15 cellular contexts compared by ENCODE assay signal in the genomic region with DNA sequence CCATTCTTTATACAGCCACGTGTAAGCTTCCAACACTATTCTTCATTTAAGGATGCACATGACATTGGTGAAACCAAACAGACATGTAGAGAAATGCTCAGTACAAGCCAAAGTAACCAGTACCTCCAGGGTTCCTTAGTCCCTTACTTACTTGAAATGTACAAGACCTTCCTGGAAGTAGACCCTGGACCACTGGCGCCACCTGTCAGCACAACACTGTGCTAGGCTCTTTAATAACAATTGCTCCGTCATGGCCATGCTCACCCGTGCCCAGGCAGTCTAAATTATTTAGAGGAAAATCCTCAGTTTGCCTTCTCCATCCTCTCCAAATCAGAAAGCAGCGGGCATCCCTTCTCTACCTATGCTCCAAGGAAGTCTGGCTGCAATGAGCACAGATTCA. TPM values are rescaled to one million over a fixed set of nuclear protein-coding genes. Genes with fewer than 3 reads are reported as not detected.
DNase-seq lines count a peak whose midpoint lies in the region; ATAC-seq and TF ChIP-seq lines count a peak whose summit lies in the region.
"Had no signal": no experiment of that assay in that cellular context is flagged by ENCODE, and none has a peak within 500 bp of the region (broad histone marks: within the 10 kb centered on the region; RNA-seq: fewer than 3 reads in every experiment).

No MANE protein-coding gene starts in this region.

- H3K27ac Mint-ChIP-seq in neural crest cell (ENCODE audit: unreplicated experiment): peak overlapping the region; percentile 11
- H3K27ac Mint-ChIP-seq: effector memory CD8-positive, alpha-beta T cell had no signal

- H3K27ac ChIP-seq in C4-2B: no peak overlapping the region
- H3K27ac ChIP-seq: pancreas, skin epidermis had no signal

- peaks cover 4% of the 10 kb centered on the region for H3K9me3 Mint-ChIP-seq in neural crest cell

- peaks cover 29% of the 10 kb centered on the region for H3K36me3 Mint-ChIP-seq in neural crest cell (ENCODE audit: low read depth)

- H3K4me3 Mint-ChIP-seq in neural crest cell: no peak overlapping the region
- H3K4me3 Mint-ChIP-seq: central memory CD8-positive, alpha-beta T cell; effector memory CD8-positive, alpha-beta T cell had no signal

- peak; percentile 29; the same call in 1 of the 2 replicates for TF ChIP-seq RAD21 in Ishikawa (IDR thresholded peaks at IDR 0.05; ENCODE audit: low read depth)

- ATAC-seq in GM19351 (IDR thresholded peaks at IDR 0.05; ENCODE audit: unreplicated experiment) (no peak), HG02852 (IDR thresholded peaks at IDR 0.05; ENCODE audit: unreplicated experiment) (no peak), GM19328 (IDR thresholded peaks at IDR 0.05; ENCODE audit: unreplicated experiment) (no peak)
- ATAC-seq: effector memory CD8-positive, alpha-beta T cell; left cardiac atrium had no signal

- DNase-seq in activated T-cell treated with anti-CD3 and anti-CD28 coated beads, Interleukin-2, amount 50 U/mL, for 48 hours: peak; percentile 27 to 29
- no peak for DNase-seq in neural crest cell (ENCODE audit: low read depth, low spot score)
- DNase-seq in activated CD8-positive, alpha-beta memory T cell treated with anti-CD3 and anti-CD28 coated beads, Interleukin-2, amount 50 U/mL, for 4 hours: no peak
- DNase-seq: effector memory CD8-positive, alpha-beta T cell; hypothalamus; left cardiac atrium; NCI-H1694 treated with DMSO at 0.1 percent for 48 hours had no signal

- TF ChIP-seq EP300 in Ishikawa (IDR thresholded peaks at IDR 0.05; ENCODE audit: borderline replicate concordance): no peak

- H3K4me1 Mint-ChIP-seq in neural crest cell: no peaks in the 10 kb centered on the region
- H3K4me1 Mint-ChIP-seq: central memory CD8-positive, alpha-beta T cell had no signal

- no peaks in the 10 kb centered on the region for H3K27me3 Mint-ChIP-seq in neural crest cell (ENCODE audit: low read depth)
- H3K27me3 Mint-ChIP-seq: central memory CD8-positive, alpha-beta T cell; effector memory CD8-positive, alpha-beta T cell had no signal

- TF ChIP-seq CTCF in C4-2B (conservative IDR thresholded peaks at IDR 0.05) (peak; percentile 12; the same call in 1 of the 2 replicates), neural crest cell (conservative IDR thresholded peaks at IDR 0.05) (no peak)

TF ChIP-seq in Ishikawa, 13 proteins besides CTCF, POLR2A, EP300 and RAD21:
- TF ChIP-seq, protein P1, sequence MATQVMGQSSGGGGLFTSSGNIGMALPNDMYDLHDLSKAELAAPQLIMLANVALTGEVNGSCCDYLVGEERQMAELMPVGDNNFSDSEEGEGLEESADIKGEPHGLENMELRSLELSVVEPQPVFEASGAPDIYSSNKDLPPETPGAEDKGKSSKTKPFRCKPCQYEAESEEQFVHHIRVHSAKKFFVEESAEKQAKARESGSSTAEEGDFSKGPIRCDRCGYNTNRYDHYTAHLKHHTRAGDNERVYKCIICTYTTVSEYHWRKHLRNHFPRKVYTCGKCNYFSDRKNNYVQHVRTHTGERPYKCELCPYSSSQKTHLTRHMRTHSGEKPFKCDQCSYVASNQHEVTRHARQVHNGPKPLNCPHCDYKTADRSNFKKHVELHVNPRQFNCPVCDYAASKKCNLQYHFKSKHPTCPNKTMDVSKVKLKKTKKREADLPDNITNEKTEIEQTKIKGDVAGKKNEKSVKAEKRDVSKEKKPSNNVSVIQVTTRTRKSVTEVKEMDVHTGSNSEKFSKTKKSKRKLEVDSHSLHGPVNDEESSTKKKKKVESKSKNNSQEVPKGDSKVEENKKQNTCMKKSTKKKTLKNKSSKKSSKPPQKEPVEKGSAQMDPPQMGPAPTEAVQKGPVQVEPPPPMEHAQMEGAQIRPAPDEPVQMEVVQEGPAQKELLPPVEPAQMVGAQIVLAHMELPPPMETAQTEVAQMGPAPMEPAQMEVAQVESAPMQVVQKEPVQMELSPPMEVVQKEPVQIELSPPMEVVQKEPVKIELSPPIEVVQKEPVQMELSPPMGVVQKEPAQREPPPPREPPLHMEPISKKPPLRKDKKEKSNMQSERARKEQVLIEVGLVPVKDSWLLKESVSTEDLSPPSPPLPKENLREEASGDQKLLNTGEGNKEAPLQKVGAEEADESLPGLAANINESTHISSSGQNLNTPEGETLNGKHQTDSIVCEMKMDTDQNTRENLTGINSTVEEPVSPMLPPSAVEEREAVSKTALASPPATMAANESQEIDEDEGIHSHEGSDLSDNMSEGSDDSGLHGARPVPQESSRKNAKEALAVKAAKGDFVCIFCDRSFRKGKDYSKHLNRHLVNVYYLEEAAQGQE (IDR thresholded peaks at IDR 0.05; ENCODE audit: low read depth): no peak
- TF ChIP-seq ZBTB7A (IDR thresholded peaks at IDR 0.05; ENCODE audit: low read depth) (no peak), EGR1 (IDR thresholded peaks at IDR 0.05) (no peak), CEBPB (IDR thresholded peaks at IDR 0.05) (no peak), CREB1 (IDR thresholded peaks at IDR 0.05; ENCODE audit: low read depth) (no peak), NFIC (IDR thresholded peaks at IDR 0.05) (no peak), TAF1 (IDR thresholded peaks at IDR 0.05; ENCODE audit: low read depth) (no peak), YY1 (IDR thresholded peaks at IDR 0.05; ENCODE audit: low read depth) (no peak), TEAD4 (IDR thresholded peaks at IDR 0.05) (no peak), FOXM1 (IDR thresholded peaks at IDR 0.05; ENCODE audit: borderline replicate concordance, low read depth) (no peak), TCF12 (IDR thresholded peaks at IDR 0.05; ENCODE audit: low read depth) (no peak)
- TF ChIP-seq, protein P2, sequence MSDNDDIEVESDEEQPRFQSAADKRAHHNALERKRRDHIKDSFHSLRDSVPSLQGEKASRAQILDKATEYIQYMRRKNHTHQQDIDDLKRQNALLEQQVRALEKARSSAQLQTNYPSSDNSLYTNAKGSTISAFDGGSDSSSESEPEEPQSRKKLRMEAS (IDR thresholded peaks at IDR 0.05): no peak
- TF ChIP-seq, protein P3, sequence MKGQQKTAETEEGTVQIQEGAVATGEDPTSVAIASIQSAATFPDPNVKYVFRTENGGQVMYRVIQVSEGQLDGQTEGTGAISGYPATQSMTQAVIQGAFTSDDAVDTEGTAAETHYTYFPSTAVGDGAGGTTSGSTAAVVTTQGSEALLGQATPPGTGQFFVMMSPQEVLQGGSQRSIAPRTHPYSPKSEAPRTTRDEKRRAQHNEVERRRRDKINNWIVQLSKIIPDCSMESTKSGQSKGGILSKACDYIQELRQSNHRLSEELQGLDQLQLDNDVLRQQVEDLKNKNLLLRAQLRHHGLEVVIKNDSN (IDR thresholded peaks at IDR 0.05): no peak
TF ChIP-seq in Ishikawa: peak in this region for 0.

RNA-seq across cellular contexts. Expression of a gene that starts 52.7 kb away (rescaled TPM):
- total RNA-seq in neural crest cell: 73.8 and 76.0 TPM in 2 replicates

Comparison
In these comparisons a context has a peak if more than half of its experiments do, and no peak if none do; other contexts are left out.
1. DNase-seq: peak in activated T-cell treated with anti-CD3 and anti-CD28 coated beads, Interleukin-2, amount 50 U/mL, for 48 hours (2 of 2); none in neural crest cell (single experiment) and activated CD8-positive, alpha-beta memory T cell treated with anti-CD3 and anti-CD28 coated beads, Interleukin-2, amount 50 U/mL, for 4 hours (single experiment).